9 cellular contexts compared by ENCODE assay signal in the genomic region with DNA sequence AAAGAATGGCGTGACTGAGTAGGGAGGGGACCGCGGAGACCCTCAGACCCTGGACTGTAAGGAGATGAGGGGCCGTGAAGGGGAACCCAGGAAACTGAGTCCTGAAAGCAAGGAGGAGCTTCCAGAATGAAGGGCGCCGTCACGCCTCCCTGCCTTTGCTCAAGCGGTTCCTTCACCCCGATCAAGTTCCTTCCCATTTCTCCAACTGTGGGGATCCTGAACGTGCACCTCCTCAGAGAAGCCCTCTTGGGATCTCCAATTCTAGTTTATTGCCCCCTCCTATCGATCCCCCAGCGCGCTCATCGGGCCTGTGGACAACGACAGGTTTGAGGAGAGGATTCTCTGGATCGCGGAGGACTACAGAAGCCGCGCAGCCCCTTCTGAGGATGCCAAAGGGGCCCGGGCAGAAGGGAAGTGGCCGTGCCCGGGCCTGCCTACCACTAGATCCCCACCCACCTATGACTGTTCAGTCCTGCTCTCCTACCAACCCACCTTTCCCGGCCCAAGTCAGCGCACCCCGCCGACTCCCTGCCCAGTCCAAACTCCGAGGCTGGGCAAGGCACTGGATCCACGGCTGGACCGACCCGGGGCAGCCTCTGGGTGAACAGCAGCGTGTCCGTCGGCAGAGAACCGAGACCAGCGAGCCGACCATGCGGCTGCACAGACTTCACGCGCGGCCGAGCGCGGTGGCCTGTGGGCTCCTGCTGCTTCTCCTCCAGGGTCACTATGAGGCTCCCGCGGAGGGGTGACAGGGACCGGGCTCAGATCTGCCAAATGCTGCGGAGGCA. TPM values are rescaled to one million over a fixed set of nuclear protein-coding genes. Genes with fewer than 3 reads are reported as not detected.
DNase-seq lines count a peak whose midpoint lies in the region; ATAC-seq and TF ChIP-seq lines count a peak whose summit lies in the region.
"Had no signal": no experiment of that assay in that cellular context is flagged by ENCODE, and none has a peak within 500 bp of the region (broad histone marks: within the 10 kb centered on the region; RNA-seq: fewer than 3 reads in every experiment).

No MANE protein-coding gene starts in this region.

- H3K9me3 ChIP-seq in thyroid gland: no peaks in the 10 kb centered on the region
- no peaks in the 10 kb centered on the region; the same call in 1 of the 2 replicates for H3K9me3 ChIP-seq in SJCRH30 (replicated peaks)

- peaks cover 2% of the 10 kb centered on the region for H3K36me3 Mint-ChIP-seq in T-helper 1 cell treated with Interleukin-12 subunit alpha and Interleukin-12 subunit beta and Interleukin-4 antibody, amounts not matched to agents 30 μg/mL and 1 μg/mL, for 36 hours (ENCODE audit: low read depth)
- H3K36me3 Mint-ChIP-seq in activated naive CD8-positive, alpha-beta T cell treated with anti-CD3 and anti-CD28 coated beads, Interleukin-2, amount 50 U/mL, for 24 hours (ENCODE audit: low read depth): no peaks in the 10 kb centered on the region

- H3K4me1 ChIP-seq in thyroid gland (peaks cover 10 to 11% of the 10 kb centered on the region in 2 donors), SJCRH30 (no peaks in the 10 kb centered on the region)

- DNase-seq in T-helper 1 cell: no peak
- DNase-seq in activated naive CD8-positive, alpha-beta T cell treated with anti-CD3 and anti-CD28 coated beads, Interleukin-2, amount 50 U/mL, for 24 hours: peak; percentile 21
- DNase-seq in kidney epithelial cell (ENCODE audit: low read depth): no peak
- DNase-seq in thyroid gland: peak; percentile 54 to 68
- no peak for DNase-seq in SJCRH30

- no peak overlapping the region for H3K27ac ChIP-seq in thyroid gland
- H3K27ac ChIP-seq in SJCRH30: no peak overlapping the region
- H3K27ac ChIP-seq: VCaP had no signal

- peaks cover 6% of the 10 kb centered on the region for H3K9me3 Mint-ChIP-seq in T-helper 1 cell treated with Interleukin-12 subunit alpha and Interleukin-12 subunit beta and Interleukin-4 antibody, amounts not matched to agents 30 μg/mL and 1 μg/mL, for 36 hours
- H3K9me3 Mint-ChIP-seq in activated naive CD8-positive, alpha-beta T cell treated with anti-CD3 and anti-CD28 coated beads, Interleukin-2, amount 50 U/mL, for 24 hours: no peaks in the 10 kb centered on the region

- peak overlapping the region; percentile 89 for H3K4me3 Mint-ChIP-seq in T-helper 1 cell treated with Interleukin-12 subunit alpha and Interleukin-12 subunit beta and Interleukin-4 antibody, amounts not matched to agents 30 μg/mL and 1 μg/mL, for 36 hours
- peak overlapping the region; percentile 78 for H3K4me3 Mint-ChIP-seq in activated naive CD8-positive, alpha-beta T cell treated with anti-CD3 and anti-CD28 coated beads, Interleukin-2, amount 50 U/mL, for 24 hours

- peaks cover 20% of the 10 kb centered on the region for H3K4me1 Mint-ChIP-seq in T-helper 1 cell treated with Interleukin-12 subunit alpha and Interleukin-12 subunit beta and Interleukin-4 antibody, amounts not matched to agents 30 μg/mL and 1 μg/mL, for 36 hours (ENCODE audit: low read depth)
- H3K4me1 Mint-ChIP-seq in activated naive CD8-positive, alpha-beta T cell treated with anti-CD3 and anti-CD28 coated beads, Interleukin-2, amount 50 U/mL, for 24 hours: peaks cover 22% of the 10 kb centered on the region

- H3K27ac Mint-ChIP-seq in T-helper 1 cell treated with Interleukin-12 subunit alpha and Interleukin-12 subunit beta and Interleukin-4 antibody, amounts not matched to agents 30 μg/mL and 1 μg/mL, for 36 hours: no peak overlapping the region
- H3K27ac Mint-ChIP-seq in activated naive CD8-positive, alpha-beta T cell treated with anti-CD3 and anti-CD28 coated beads, Interleukin-2, amount 50 U/mL, for 24 hours: no peak overlapping the region

- peak; percentile 7 for ATAC-seq in activated naive CD8-positive, alpha-beta T cell treated with anti-CD3 and anti-CD28 coated beads, Interleukin-2, amount 50 U/mL, for 24 hours
- ATAC-seq in GM21367 (IDR thresholded peaks at IDR 0.05; ENCODE audit: unreplicated experiment) (no peak), GM21576 (IDR thresholded peaks at IDR 0.05; ENCODE audit: unreplicated experiment) (no peak)

- WGBS in thyroid gland, 2 donors: 1 to 3% methylated on average over 17 to 27 of the region's 47 CpGs

- peaks cover 34% of the 10 kb centered on the region for H3K27me3 Mint-ChIP-seq in T-helper 1 cell treated with Interleukin-12 subunit alpha and Interleukin-12 subunit beta and Interleukin-4 antibody, amounts not matched to agents 30 μg/mL and 1 μg/mL, for 36 hours (ENCODE audit: low read depth)
- H3K27me3 Mint-ChIP-seq in activated naive CD8-positive, alpha-beta T cell treated with anti-CD3 and anti-CD28 coated beads, Interleukin-2, amount 50 U/mL, for 24 hours: peaks cover 43% of the 10 kb centered on the region

- TF ChIP-seq CTCF in kidney epithelial cell (IDR thresholded peaks at IDR 0.05; ENCODE audit: insufficient read depth, low read length, poor library complexity, severe bottlenecking) (no peak), thyroid gland (IDR thresholded peaks at IDR 0.05) (no peak)

- no peak for TF ChIP-seq POLR2A in thyroid gland (IDR thresholded peaks at IDR 0.05)

- intact Hi-C loops in thyroid gland (cut with DNase I): no loop called here

- H3K36me3 ChIP-seq in kidney epithelial cell (ENCODE audit: control insufficient read depth, insufficient read depth, low read length): no peaks in the 10 kb centered on the region
- H3K36me3 ChIP-seq in thyroid gland: peaks cover 2 to 7% of the 10 kb centered on the region in 2 donors
- no peaks in the 10 kb centered on the region for H3K36me3 ChIP-seq in SJCRH30

- H3K27me3 ChIP-seq in kidney epithelial cell (ENCODE audit: control insufficient read depth, insufficient read depth, low read length): peaks cover 17% of the 10 kb centered on the region
- H3K27me3 ChIP-seq in thyroid gland: no peaks in the 10 kb centered on the region
- no peaks in the 10 kb centered on the region for H3K27me3 ChIP-seq in SJCRH30

- H3K4me3 ChIP-seq in kidney epithelial cell (ENCODE audit: low read depth, low read length): peak overlapping the region; percentile 15
- peak overlapping the region in 2 of 3 donors; percentile 25 to 28 for H3K4me3 ChIP-seq in thyroid gland (replicated peaks in 1 of 3)
- no peak overlapping the region for H3K4me3 ChIP-seq in SJCRH30

RNA-seq across cellular contexts. Expression of gene CES3, which starts 12.8 kb away (rescaled TPM):
- 0.07 TPM in 1 of 2 replicates, not detected in the other for total RNA-seq in kidney epithelial cell
- total RNA-seq in thyroid gland: 1 to 10 TPM in 1 of 4 donors, under 1 TPM in 2, not detected in 1; 0.13 to 1.3 (median 0.22) TPM
- total RNA-seq in SJCRH30 (2014; rRNA removed; shearing (Covaris generic)): 0.08 TPM in 2 replicates

RNA-seq across cellular contexts. Expression of gene CES2, which starts 12.9 kb away (rescaled TPM):
- total RNA-seq in kidney epithelial cell: 44.4 and 48.0 TPM in 2 replicates
- total RNA-seq in thyroid gland: 10 to 100 TPM; 49.7 to 69.4 (median 53.6) TPM
- 25.2 and 25.7 TPM in 2 replicates for total RNA-seq in SJCRH30 (2014; rRNA removed; shearing (Covaris generic))

RNA-seq across cellular contexts. Expression of gene CIAO2B, which starts 14.0 kb away (rescaled TPM):
- total RNA-seq in kidney epithelial cell (156 and 164 TPM in 2 replicates), thyroid gland (100 to 1,000 TPM in 1 of 4 donors, 10 to 100 TPM in 3; 29.4 to 113 (median 48.3) TPM)
- total RNA-seq in SJCRH30 (2014; rRNA removed; shearing (Covaris generic)): 135 and 146 TPM in 2 replicates

RNA-seq across cellular contexts. Expression of gene RRAD, which starts 22.9 kb away (rescaled TPM):
- total RNA-seq in kidney epithelial cell (32.9 and 36.8 TPM in 2 replicates), thyroid gland (10 to 100 TPM in 3 of 4 donors, 1 to 10 TPM in 1; 6.1 to 15.6 (median 10.9) TPM)
- total RNA-seq in SJCRH30 (2014; rRNA removed; shearing (Covaris generic)): 0.30 and 0.49 TPM in 2 replicates

RNA-seq across cellular contexts. Expression of gene CDH16, which starts 29.5 kb away (rescaled TPM):
- 0.33 and 5.0 TPM in 2 replicates for total RNA-seq in kidney epithelial cell
- total RNA-seq in thyroid gland: 100 to 1,000 TPM in 3 of 4 donors, 10 to 100 TPM in 1; 43.1 to 166 (median 134) TPM
- total RNA-seq in SJCRH30 (2014; rRNA removed; shearing (Covaris generic)): not detected in 2 replicates

Comparison
In these comparisons a context has a peak if more than half of its experiments do, and no peak if none do; other contexts are left out.
1. DNase-seq: peak in activated naive CD8-positive, alpha-beta T cell treated with anti-CD3 and anti-CD28 coated beads, Interleukin-2, amount 50 U/mL, for 24 hours (single experiment) and thyroid gland (2 of 2); none in T-helper 1 cell (0 of 5), kidney epithelial cell (single experiment) and SJCRH30 (0 of 2).